ENCODE assay signal across 1 cellular context in genomic region chr3:19947549-19948071, GRCh38.
TF ChIP-seq lines count a peak whose summit lies in the region.

No MANE protein-coding gene starts in this region.

TF ChIP-seq in H1, 55 proteins besides CTCF, POLR2A, EP300 and RAD21 (continued from another document):
- TF ChIP-seq CHD7 (IDR thresholded peaks at IDR 0.05; ENCODE audit: insufficient replicate concordance, low read length) = no peak
- no peak for TF ChIP-seq MAX (IDR thresholded peaks at IDR 0.05)
- no peak for TF ChIP-seq CHD2 (IDR thresholded peaks at IDR 0.05; ENCODE audit: low read length)
- TF ChIP-seq SIX5 (IDR thresholded peaks at IDR 0.05; ENCODE audit: low read depth, low read length) = no peak
- peak; percentile 90 for TF ChIP-seq YY1 (IDR thresholded peaks at IDR 0.05; ENCODE audit: low read depth, low read length)
- TF ChIP-seq SP2 (IDR thresholded peaks at IDR 0.05; ENCODE audit: low read length) = no peak
- TF ChIP-seq EGR1 (IDR thresholded peaks at IDR 0.05; ENCODE audit: borderline replicate concordance, low read depth, low read length) = no peak
- TF ChIP-seq POLR2AphosphoS5 (IDR thresholded peaks at IDR 0.05; ENCODE audit: low read depth, low read length) = no peak; the same call in 1 of the 2 replicates
- peak; percentile 86 for TF ChIP-seq ASH2L (IDR thresholded peaks at IDR 0.05; ENCODE audit: low read length)
- no peak for TF ChIP-seq CEBPB (IDR thresholded peaks at IDR 0.05; ENCODE audit: low read depth, low read length)
- TF ChIP-seq HDAC2 (IDR thresholded peaks at IDR 0.05; ENCODE audit: borderline replicate concordance in 1 of 2, low read depth in 2 of 2, low read length in 2 of 2) = peak in 1 of 2 experiments; percentile 87; a peak in 1 of 4 replicates
- TF ChIP-seq HDAC6 (IDR thresholded peaks at IDR 0.05; ENCODE audit: low read depth, low read length) = no peak
- no peak for TF ChIP-seq TBP (IDR thresholded peaks at IDR 0.05; ENCODE audit: low read depth, low read length)
- no peak for TF ChIP-seq BCL11A (IDR thresholded peaks at IDR 0.05; ENCODE audit: low read depth in 2 of 2, low read length in 2 of 2)
- TF ChIP-seq PHF8 (conservative IDR thresholded peaks at IDR 0.05; ENCODE audit: low read depth, low read length) = no peak; the same call in 1 of the 2 replicates
- TF ChIP-seq SUZ12 (IDR thresholded peaks at IDR 0.05; ENCODE audit: low read length) = no peak
- TF ChIP-seq SIN3A (conservative IDR thresholded peaks at IDR 0.05 in 1 of 2, IDR thresholded peaks at IDR 0.05 in 1 of 2; ENCODE audit: low read depth in 1 of 2, low read length in 2 of 2) = peak; percentile 56 to 73; a peak in 2 of 4 replicates
- TF ChIP-seq CTBP2 (IDR thresholded peaks at IDR 0.05; ENCODE audit: borderline replicate concordance, insufficient read depth, insufficient read length, low read length) = no peak
- TF ChIP-seq TEAD4 (IDR thresholded peaks at IDR 0.05; ENCODE audit: low read depth, low read length) = no peak
- no peak for TF ChIP-seq TCF12 (IDR thresholded peaks at IDR 0.05; ENCODE audit: low read depth, low read length)
- TF ChIP-seq RFX5 (IDR thresholded peaks at IDR 0.05; ENCODE audit: borderline replicate concordance, low read depth, low read length) = no peak
- no peak for TF ChIP-seq CBX8 (IDR thresholded peaks at IDR 0.05; ENCODE audit: borderline replicate concordance, low read depth, low read length)
- TF ChIP-seq RBBP5 (IDR thresholded peaks at IDR 0.05; ENCODE audit: borderline replicate concordance, low read depth, low read length) = peak; percentile 26; the same call in 1 of the 2 replicates
- TF ChIP-seq BACH1 (IDR thresholded peaks at IDR 0.05; ENCODE audit: low read length) = no peak
- TF ChIP-seq SP4 (IDR thresholded peaks at IDR 0.05; ENCODE audit: low read length) = no peak
- no peak for TF ChIP-seq ATF3 (IDR thresholded peaks at IDR 0.05; ENCODE audit: insufficient read depth, low read depth, low read length)
- TF ChIP-seq NRF1 (IDR thresholded peaks at IDR 0.05; ENCODE audit: low read depth, low read length) = no peak
- no peak for TF ChIP-seq SIRT6 (IDR thresholded peaks at IDR 0.05; ENCODE audit: low read length)
- peak; percentile 80 for TF ChIP-seq TAF7 (optimal IDR thresholded peaks at IDR 0.05; ENCODE audit: borderline replicate concordance, low read depth, low read length)
- TF ChIP-seq RNF2 (IDR thresholded peaks at IDR 0.05; ENCODE audit: borderline replicate concordance, low read depth, low read length, missing control alignments, poor library complexity, severe bottlenecking) = no peak
- peak; percentile 75 for TF ChIP-seq KDM4A (IDR thresholded peaks at IDR 0.05; ENCODE audit: low read depth, low read length, severe bottlenecking)
- no peak; the same call in none of the 2 replicates for TF ChIP-seq TAF1 (IDR thresholded peaks at IDR 0.05; ENCODE audit: low read depth, low read length)
- peak; percentile 62; the same call in 1 of the 2 replicates for TF ChIP-seq JUND (IDR thresholded peaks at IDR 0.05; ENCODE audit: low read length)
- no peak for TF ChIP-seq EZH2 (IDR thresholded peaks at IDR 0.05; ENCODE audit: low read depth, low read length, severe bottlenecking)
- TF ChIP-seq JUN (IDR thresholded peaks at IDR 0.05; ENCODE audit: low read depth, low read length) = no peak
- TF ChIP-seq GABPA (IDR thresholded peaks at IDR 0.05; ENCODE audit: borderline replicate concordance, insufficient read depth, low read length) = no peak
- no peak for TF ChIP-seq CHD1 (IDR thresholded peaks at IDR 0.05; ENCODE audit: low read depth, low read length)
- TF ChIP-seq E2F6 (IDR thresholded peaks at IDR 0.05) = no peak
- TF ChIP-seq NANOG (IDR thresholded peaks at IDR 0.05; ENCODE audit: insufficient read depth, low read depth, low read length, poor library complexity, severe bottlenecking) = no peak
- no peak for TF ChIP-seq RXRA (IDR thresholded peaks at IDR 0.05; ENCODE audit: insufficient read depth, low read depth, low read length)
- no peak for TF ChIP-seq FOSL1 (IDR thresholded peaks at IDR 0.05; ENCODE audit: insufficient read depth, low read depth, low read length)
- no peak for TF ChIP-seq KDM5A (IDR thresholded peaks at IDR 0.05; ENCODE audit: low read length)
- TF ChIP-seq BRCA1 (IDR thresholded peaks at IDR 0.05; ENCODE audit: low read depth, low read length) = no peak
- no peak for TF ChIP-seq MAFK (IDR thresholded peaks at IDR 0.05; ENCODE audit: low read depth, low read length)
- TF ChIP-seq GTF2F1 (IDR thresholded peaks at IDR 0.05; ENCODE audit: borderline replicate concordance, low read depth, low read length) = no peak
- TF ChIP-seq CBX5 (IDR thresholded peaks at IDR 0.05; ENCODE audit: low read depth, low read length) = no peak
- peak; percentile 87 for TF ChIP-seq SAP30 (IDR thresholded peaks at IDR 0.05; ENCODE audit: insufficient read depth, insufficient replicate concordance, low read length)
- TF ChIP-seq ZNF274 (IDR thresholded peaks at IDR 0.05; ENCODE audit: borderline replicate concordance, extremely low read depth, low read length) = no peak
- TF ChIP-seq CREB1 (IDR thresholded peaks at IDR 0.05) = no peak
